ENCODE assay signal across 23 cellular contexts in genomic region chr6:158545043-158545966, GRCh38.
"Had no signal": no experiment of that assay in that cellular context is flagged by ENCODE, and none has a peak within 500 bp of the region (broad histone marks: within the 10 kb centered on the region; RNA-seq: fewer than 3 reads in every experiment).

No MANE protein-coding gene starts in this region.

- H3K4me3 ChIP-seq: breast epithelium, coronary artery, esophagus muscularis mucosa, gastrocnemius medialis, heart left ventricle, right lobe of liver, thoracic aorta had no signal

- H3K4me1 Mint-ChIP-seq: activated CD4-positive, alpha-beta T cell treated with anti-CD3 and anti-CD28 coated beads for 36 hours; activated naive CD8-positive, alpha-beta T cell treated with anti-CD3 and anti-CD28 coated beads for 36 hours; memory B cell; stimulated activated naive B cell treated with anti-CD40 and anti-IgM and Interleukin-4, amounts not matched to agents 10 μg/mL and 1 μg/mL and 100 μg/mL, for 72 hours had no signal

- H3K4me1 ChIP-seq: breast epithelium, esophagus muscularis mucosa, gastrocnemius medialis, heart left ventricle, right lobe of liver had no signal

- H3K9me3 ChIP-seq: breast epithelium, esophagus muscularis mucosa, gastrocnemius medialis, heart left ventricle, right lobe of liver, thoracic aorta had no signal

- H3K27ac Mint-ChIP-seq: activated CD4-positive, alpha-beta T cell treated with anti-CD3 and anti-CD28 coated beads for 36 hours; activated naive CD8-positive, alpha-beta T cell treated with anti-CD3 and anti-CD28 coated beads for 36 hours; memory B cell; stimulated activated naive B cell treated with anti-CD40 and anti-IgM and Interleukin-4, amounts not matched to agents 10 μg/mL and 1 μg/mL and 100 μg/mL, for 72 hours; type B pancreatic cell had no signal

- DNase-seq: activated CD4-positive, alpha-beta T cell treated with anti-CD3 and anti-CD28 coated beads for 36 hours; activated CD4-positive, alpha-beta T cell treated with anti-CD3 and anti-CD28 coated beads, Interleukin-2, amount 50 U/mL, for 4 hours; activated naive CD4-positive, alpha-beta T cell treated with Interleukin-2 at 50 U/mL for 16 hours; activated naive CD8-positive, alpha-beta T cell treated with anti-CD3 and anti-CD28 coated beads for 36 hours; activated T-cell treated with anti-CD3 and anti-CD28 coated beads, Interleukin-2, amount 50 U/mL, for 48 hours; gastrocnemius medialis; left cardiac atrium; nephron progenitor cell; occipital lobe; small intestine; stimulated activated CD4-positive, alpha-beta T cell treated with anti-CD3 and anti-CD28 coated beads, Interleukin-15, amount 100 ng/mL, for 24 hours; stimulated activated CD4-positive, alpha-beta T cell treated with anti-CD3 and anti-CD28 coated beads, Interleukin-2, amount 100 ng/mL, for 48 hours; stimulated activated CD8-positive, alpha-beta memory T cell treated with anti-CD3 and anti-CD28 coated beads, Interleukin-4, amount 100 ng/mL, for 48 hours; stimulated activated naive B cell treated with anti-CD40 and anti-IgM and Interleukin-4, amounts not matched to agents 10 μg/mL and 1 μg/mL and 100 μg/mL, for 72 hours; T-helper 1 cell had no signal

- H3K36me3 ChIP-seq: breast epithelium, esophagus muscularis mucosa, gastrocnemius medialis, heart left ventricle, right lobe of liver, thoracic aorta had no signal

- H3K27ac ChIP-seq: breast epithelium, coronary artery, esophagus muscularis mucosa, gastrocnemius medialis, heart left ventricle, right lobe of liver, thoracic aorta had no signal

- H3K36me3 Mint-ChIP-seq: activated naive CD8-positive, alpha-beta T cell treated with anti-CD3 and anti-CD28 coated beads for 36 hours; memory B cell; type B pancreatic cell had no signal

- H3K9me3 Mint-ChIP-seq: activated naive CD8-positive, alpha-beta T cell treated with anti-CD3 and anti-CD28 coated beads for 36 hours; memory B cell; stimulated activated naive B cell treated with anti-CD40 and anti-IgM and Interleukin-4, amounts not matched to agents 10 μg/mL and 1 μg/mL and 100 μg/mL, for 72 hours; type B pancreatic cell had no signal

- ATAC-seq: activated CD4-positive, alpha-beta T cell treated with anti-CD3 and anti-CD28 coated beads for 36 hours; gastrocnemius medialis; heart left ventricle; left cardiac atrium; right lobe of liver; stimulated activated naive B cell treated with anti-CD40 and anti-IgM and Interleukin-4, amounts not matched to agents 10 μg/mL and 1 μg/mL and 100 μg/mL, for 72 hours had no signal

- H3K4me3 Mint-ChIP-seq: activated CD4-positive, alpha-beta T cell treated with anti-CD3 and anti-CD28 coated beads for 36 hours; activated naive CD8-positive, alpha-beta T cell treated with anti-CD3 and anti-CD28 coated beads for 36 hours; memory B cell; nephron progenitor cell; stimulated activated naive B cell treated with anti-CD40 and anti-IgM and Interleukin-4, amounts not matched to agents 10 μg/mL and 1 μg/mL and 100 μg/mL, for 72 hours; type B pancreatic cell had no signal

- H3K27me3 ChIP-seq: breast epithelium, gastrocnemius medialis, heart left ventricle, right lobe of liver had no signal
